Comparison of ENCODE assay signal across 13 cellular contexts in the genomic region with DNA sequence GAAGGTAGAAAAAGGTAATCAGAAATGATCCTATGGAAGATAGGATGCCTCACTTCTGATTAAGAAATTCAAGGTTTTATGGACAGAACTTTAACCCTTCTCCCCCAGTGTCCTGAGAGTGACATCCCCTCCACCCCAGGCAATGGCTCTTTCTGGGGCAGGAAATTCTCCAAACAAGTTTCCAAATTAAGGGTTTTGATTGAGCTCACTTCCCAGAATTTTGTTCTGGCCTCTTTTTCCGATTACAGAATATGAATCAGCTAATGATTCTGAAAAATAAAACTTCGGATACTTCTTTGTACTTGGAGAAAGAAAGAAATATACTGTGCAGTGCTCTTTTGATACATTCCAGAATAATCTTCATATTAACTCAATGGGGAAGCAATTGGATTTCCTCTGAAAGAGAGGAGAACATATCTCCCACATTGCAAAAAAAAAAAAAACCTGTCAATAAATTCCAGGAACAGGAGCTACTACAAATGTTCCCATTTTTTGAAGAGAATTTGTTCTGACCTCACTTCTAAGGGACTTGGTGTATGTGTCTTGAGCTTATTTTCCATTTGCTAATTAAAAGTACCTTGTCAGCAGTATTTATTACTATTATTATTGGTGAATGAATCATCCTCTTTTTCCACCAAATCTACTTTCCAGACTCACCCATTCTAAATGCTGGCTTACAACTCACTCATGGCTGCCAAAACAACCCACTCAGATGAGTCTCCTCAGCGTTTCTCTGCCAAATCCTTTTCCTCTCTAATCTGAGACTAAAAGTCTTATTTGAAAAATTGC. TPM values are rescaled to one million over a fixed set of nuclear protein-coding genes. Genes with fewer than 3 reads are reported as not detected.
DNase-seq lines count a peak whose midpoint lies in the region; ATAC-seq and TF ChIP-seq lines count a peak whose summit lies in the region.
"Had no signal": no experiment of that assay in that cellular context is flagged by ENCODE, and none has a peak within 500 bp of the region (broad histone marks: within the 10 kb centered on the region; RNA-seq: fewer than 3 reads in every experiment).

No MANE protein-coding gene starts in this region.

- H3K4me1 ChIP-seq in osteoblast (ENCODE audit: insufficient read depth, low read length), result peaks cover 19% of the 10 kb centered on the region

- peak overlapping the region; percentile 28 for H3K4me2 ChIP-seq in osteoblast (ENCODE audit: insufficient read depth, low read length)

- no peaks in the 10 kb centered on the region for H3K79me2 ChIP-seq in osteoblast (ENCODE audit: insufficient read depth, low read length)

- no peaks in the 10 kb centered on the region for H4K20me1 ChIP-seq in osteoblast (ENCODE audit: insufficient read depth, low read length)

- no peak overlapping the region for H2AFZ ChIP-seq in osteoblast (ENCODE audit: low read length)

- no peaks in the 10 kb centered on the region for H3K9me3 ChIP-seq in osteoblast (ENCODE audit: low read depth, low read length)

- H3K27ac ChIP-seq in osteoblast (ENCODE audit: low read depth, low read length), result no peak overlapping the region
- H3K27ac ChIP-seq: C4-2B had no signal

- H3K4me3 ChIP-seq in AG10803 (ENCODE audit: low read length) (no peak overlapping the region), fibroblast of pulmonary artery (replicated peaks; ENCODE audit: low read depth, low read length) (no peak overlapping the region), osteoblast (ENCODE audit: insufficient read depth, low read length) (no peak overlapping the region)

- no peaks in the 10 kb centered on the region for H3K27me3 ChIP-seq in osteoblast (ENCODE audit: insufficient read depth, low read length)

- H3K36me3 ChIP-seq in osteoblast (ENCODE audit: insufficient read depth, low read length), result no peaks in the 10 kb centered on the region

- TF ChIP-seq CTCF in AG10803 (conservative IDR thresholded peaks at IDR 0.05; ENCODE audit: low read length), result no peak
- no peak for TF ChIP-seq CTCF in fibroblast of pulmonary artery (IDR thresholded peaks at IDR 0.05; ENCODE audit: low read length, missing control alignments)
- TF ChIP-seq CTCF in osteoblast (IDR thresholded peaks at IDR 0.05; ENCODE audit: extremely low read depth, low read depth, low read length), result no peak

- DNase-seq in AG10803 (ENCODE audit: low read depth), result peak; percentile 67
- peak; percentile 14 for DNase-seq in RPMI7951 (ENCODE audit: low read depth)
- peak; percentile 69 for DNase-seq in fibroblast of pulmonary artery (ENCODE audit: low read depth)
- peak; percentile 90 for DNase-seq in osteoblast (ENCODE audit: insufficient read length, low spot score, missing footprints)
- DNase-seq in SHP77 (lab: John Stamatoyannopoulos, UW), result no peak
- no peak for DNase-seq in DMS53 (lab: John Stamatoyannopoulos, UW)
- DNase-seq: activated effector memory CD4-positive, alpha-beta T cell treated with Interleukin-2 at 50 U/mL for 16 hours; mesendoderm; NCI-H1105 treated with DMSO at 0.1 percent for 48 hours; NCI-H69 had no signal

- ATAC-seq in HG02840 (IDR thresholded peaks at IDR 0.05; ENCODE audit: low FRiP score, unreplicated experiment), result no peak
- ATAC-seq in GM18858 (IDR thresholded peaks at IDR 0.05; ENCODE audit: unreplicated experiment), result no peak

RNA-seq across cellular contexts. Expression of a gene that starts 33.0 kb away (rescaled TPM):
- total RNA-seq in RPMI7951 (2014; rRNA removed; shearing (Covaris generic)), result 8.7 and 9.6 TPM in 2 replicates
- 8.0 and 9.4 TPM in 2 replicates for total RNA-seq in osteoblast

Comparison
In these comparisons a context has a peak if more than half of its experiments do, and no peak if none do; other contexts are left out.
1. DNase-seq: peak in AG10803 (single experiment), RPMI7951 (single experiment), fibroblast of pulmonary artery (single experiment) and osteoblast (single experiment); none in SHP77 (0 of 2) and DMS53 (single experiment).